In the genomic region with DNA sequence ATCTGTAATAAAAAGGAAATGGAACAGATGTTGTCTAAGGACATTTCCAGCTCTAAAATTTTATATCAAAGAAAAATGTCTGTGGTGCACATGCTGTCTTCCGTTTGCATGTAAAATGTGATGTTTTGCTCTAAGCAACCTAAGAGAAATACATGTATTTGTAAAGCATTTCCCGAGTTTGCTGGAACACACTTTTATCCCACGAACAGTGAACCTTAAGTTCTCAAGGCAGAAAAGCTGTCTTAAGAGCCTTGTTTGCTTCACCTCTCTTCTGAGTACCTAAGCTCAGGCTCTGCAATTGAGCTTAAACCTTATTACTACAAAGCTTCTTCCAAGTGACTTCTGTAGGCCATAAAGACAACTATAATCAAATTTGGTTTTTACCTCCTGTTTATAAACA, we compare ENCODE assay signal across 9 cellular contexts. TPM values are rescaled to one million over a fixed set of nuclear protein-coding genes. Genes with fewer than 3 reads are reported as not detected.
DNase-seq lines count a peak whose midpoint lies in the region; ATAC-seq and TF ChIP-seq lines count a peak whose summit lies in the region.
"Had no signal": no experiment of that assay in that cellular context is flagged by ENCODE, and none has a peak within 500 bp of the region (broad histone marks: within the 10 kb centered on the region; RNA-seq: fewer than 3 reads in every experiment).

No MANE protein-coding gene starts in this region.

- no peak overlapping the region for H3K14ac ChIP-seq in neuronal stem cell (ENCODE audit: low read length)

- H3K27me3 Mint-ChIP-seq in CD8-positive, alpha-beta T cell (ENCODE audit: low read depth), result no peaks in the 10 kb centered on the region

- H3K79me1 ChIP-seq in neuronal stem cell (ENCODE audit: low read depth, low read length), result no peaks in the 10 kb centered on the region

- H3K4me3 ChIP-seq in CD8-positive, alpha-beta T cell (ENCODE audit: low read depth, low read length), result peak overlapping the region; percentile 47
- H3K4me3 ChIP-seq in OCI-LY3 (ENCODE audit: low read length) (peak overlapping the region; percentile 94), colonic mucosa (no peak overlapping the region), neuronal stem cell (ENCODE audit: low read length in 2 of 2) (no peak overlapping the region)

- CTCF ChIA-PET in CD8-positive, alpha-beta T cell (lab: Charles Lee), result interaction anchor here (1.1 kb wide), 1 partner anchor 72 kb away, joined by 3 read pairs; no protein-coding TSS in a partner anchor

- H3K27ac Mint-ChIP-seq in CD8-positive, alpha-beta T cell, result peak overlapping the region; percentile 96

- no CpG with 5 or more reads among the region's 3 CpGs for WGBS in neuronal stem cell (ENCODE audit: extremely low coverage in 2 of 2, insufficient read length in 2 of 2, insufficient replicate concordance in 1 of 2), 2 donors

- H4K20me1 ChIP-seq in OCI-LY3 (ENCODE audit: insufficient read depth, low read length), result peaks cover 20% of the 10 kb centered on the region

- peaks cover 50% of the 10 kb centered on the region for H3K79me2 ChIP-seq in OCI-LY3 (ENCODE audit: low read length)

- no peaks in the 10 kb centered on the region for H3K9me3 Mint-ChIP-seq in CD8-positive, alpha-beta T cell

- no peak overlapping the region for H4K91ac ChIP-seq in neuronal stem cell (ENCODE audit: low read depth, low read length, poor library complexity)

- peak overlapping the region; percentile 68 for H2AFZ ChIP-seq in OCI-LY3 (ENCODE audit: low read depth, low read length)
- H2AFZ ChIP-seq in neuronal stem cell (ENCODE audit: low read length), result peak overlapping the region; percentile 46

- H2AK5ac ChIP-seq in neuronal stem cell (ENCODE audit: low read depth, low read length), result no peak overlapping the region

- H3K23ac ChIP-seq in neuronal stem cell (ENCODE audit: low read depth, low read length, poor library complexity), result no peak overlapping the region

- no peaks in the 10 kb centered on the region for H3K9me3 ChIP-seq in CD8-positive, alpha-beta T cell (ENCODE audit: low read length)
- no peaks in the 10 kb centered on the region for H3K9me3 ChIP-seq in OCI-LY3 (ENCODE audit: insufficient read depth, low read length)
- no peaks in the 10 kb centered on the region for H3K9me3 ChIP-seq in colonic mucosa
- H3K9me3 ChIP-seq in neuronal stem cell (replicated peaks in 1 of 2; ENCODE audit: control insufficient read depth in 2 of 2, insufficient read depth in 1 of 2, low read depth in 1 of 2, low read length in 2 of 2), result no peaks in the 10 kb centered on the region

- no peak overlapping the region for H3K18ac ChIP-seq in neuronal stem cell (ENCODE audit: low read length)

- intact Hi-C loops in CD8-positive, alpha-beta T cell (cut with DNase I, micrococcal nuclease), result loop anchor here in 1 of 2 experiments (1.0 kb wide), 2 partner anchors 8 to 24 kb away; partner anchors contain the start of gene TANK
- intact Hi-C loops in colonic mucosa (cut with DNase I), result no loop called here

- H3K9ac ChIP-seq in OCI-LY3 (ENCODE audit: low read length) (peak overlapping the region; percentile 90), colonic mucosa (ENCODE audit: low read depth in 2 of 2, low read length in 2 of 2) (peak overlapping the region in 1 of 2 donors; percentile 15), neuronal stem cell (ENCODE audit: low read depth, low read length, poor library complexity) (no peak overlapping the region)

- H3K36me3 ChIP-seq in CD8-positive, alpha-beta T cell (ENCODE audit: insufficient read depth, low read length), result no peaks in the 10 kb centered on the region
- peaks cover 11% of the 10 kb centered on the region for H3K36me3 ChIP-seq in OCI-LY3 (replicated peaks; ENCODE audit: low read depth, low read length)
- H3K36me3 ChIP-seq in colonic mucosa, result no peaks in the 10 kb centered on the region
- no peaks in the 10 kb centered on the region for H3K36me3 ChIP-seq in neuronal stem cell (replicated peaks in 1 of 2; ENCODE audit: control insufficient read depth in 2 of 2, insufficient read depth in 2 of 2, low read length in 2 of 2)

- no peak for DNase-seq in CD8-positive, alpha-beta T cell
- DNase-seq in colonic mucosa, result no peak
- no peak for DNase-seq in neuronal stem cell (ENCODE audit: low spot score)
- no peak for DNase-seq in DMS114 treated with DMSO at 0.1 percent for 48 hours (lab: John Stamatoyannopoulos, UW; ENCODE audit: unreplicated experiment)
- DNase-seq: posterior cingulate gyrus had no signal

- H3K36me3 Mint-ChIP-seq in CD8-positive, alpha-beta T cell, result peaks cover 4% of the 10 kb centered on the region

- peaks cover 22% of the 10 kb centered on the region for H3K4me1 ChIP-seq in CD8-positive, alpha-beta T cell (ENCODE audit: insufficient read depth, low read length)
- H3K4me1 ChIP-seq in OCI-LY3 (ENCODE audit: low read length) (peaks cover 48% of the 10 kb centered on the region), colonic mucosa (peaks cover 9% of the 10 kb centered on the region), neuronal stem cell (ENCODE audit: control insufficient read depth in 2 of 2, insufficient read depth in 1 of 2, low read depth in 1 of 2, low read length in 2 of 2) (peaks cover 1 to 6% of the 10 kb centered on the region in 2 donors)

- POLR2A ChIA-PET in CD8-positive, alpha-beta T cell (lab: Charles Lee), result interaction anchor here (1.2 to 1.5 kb wide), 2 partner anchors 24 to 172 kb away, joined by 3 to 4 read pairs; partner anchors contain the start of genes PSMD14 and TANK

- H3K27ac ChIP-seq in CD8-positive, alpha-beta T cell (ENCODE audit: low read depth, low read length), result peak overlapping the region; percentile 46
- peak overlapping the region; percentile 98 for H3K27ac ChIP-seq in OCI-LY3 (ENCODE audit: low read length)
- H3K27ac ChIP-seq in colonic mucosa, result peak overlapping the region; percentile 69
- no peak overlapping the region for H3K27ac ChIP-seq in neuronal stem cell (replicated peaks; ENCODE audit: low read length)

- no peak for ATAC-seq in CD8-positive, alpha-beta T cell
- ATAC-seq in HG03521 (IDR thresholded peaks at IDR 0.05; ENCODE audit: unreplicated experiment) (no peak), HG03469 (IDR thresholded peaks at IDR 0.05; ENCODE audit: unreplicated experiment) (no peak), HG03097 (IDR thresholded peaks at IDR 0.05; ENCODE audit: low FRiP score, unreplicated experiment) (no peak)

- H2BK5ac ChIP-seq in neuronal stem cell (ENCODE audit: low read length), result no peak overlapping the region

- peak overlapping the region; percentile 89 for H3K4me2 ChIP-seq in OCI-LY3 (ENCODE audit: low read length)
- no peak overlapping the region for H3K4me2 ChIP-seq in neuronal stem cell (ENCODE audit: insufficient read depth, low read length, poor library complexity, severe bottlenecking)

- H3K4me3 Mint-ChIP-seq in CD8-positive, alpha-beta T cell, result peak overlapping the region; percentile 87

- TF ChIP-seq CTCF in CD8-positive, alpha-beta T cell (IDR thresholded peaks at IDR 0.05), result no peak
- TF ChIP-seq CTCF in OCI-LY3 (IDR thresholded peaks at IDR 0.05; ENCODE audit: low read depth, low read length) (no peak), colonic mucosa (IDR thresholded peaks at IDR 0.05) (no peak)

- H3K4ac ChIP-seq in neuronal stem cell (ENCODE audit: low read length), result no peak overlapping the region

- no peaks in the 10 kb centered on the region for H3K27me3 ChIP-seq in CD8-positive, alpha-beta T cell (ENCODE audit: insufficient read depth, low read length)
- H3K27me3 ChIP-seq in OCI-LY3 (ENCODE audit: low read depth, low read length) (no peaks in the 10 kb centered on the region), colonic mucosa (no peaks in the 10 kb centered on the region), neuronal stem cell (ENCODE audit: control insufficient read depth in 3 of 3, insufficient read depth in 3 of 3, low read depth in 1 of 3, low read length in 3 of 3) (no peaks in the 10 kb centered on the region)

- H2BK120ac ChIP-seq in neuronal stem cell (ENCODE audit: low read depth, low read length), result no peak overlapping the region

- H2BK12ac ChIP-seq in neuronal stem cell (ENCODE audit: low read length), result no peak overlapping the region

- no peak overlapping the region for H4K8ac ChIP-seq in neuronal stem cell (ENCODE audit: low read depth, low read length)

- H2BK15ac ChIP-seq in neuronal stem cell (ENCODE audit: low read length), result no peak overlapping the region

- peaks cover 49% of the 10 kb centered on the region for H3K4me1 Mint-ChIP-seq in CD8-positive, alpha-beta T cell (ENCODE audit: low read depth)

RNA-seq across cellular contexts. Expression of gene TANK, which starts 24.0 kb away (rescaled TPM):
- 10 to 100 TPM; 63.0 to 79.1 TPM for total RNA-seq in CD8-positive, alpha-beta T cell
- 10 to 100 TPM; 47.4 to 60.7 TPM for total RNA-seq in colonic mucosa
- 19.5 TPM for polyA plus RNA-seq in neuronal stem cell (2013, experiment 1 of 2)
- polyA plus RNA-seq in neuronal stem cell (2013, experiment 2 of 2), result 21.2 TPM

Comparison
In these comparisons a context has a peak if more than half of its experiments do, and no peak if none do; other contexts are left out.
1. H3K4me3 ChIP-seq: peak in CD8-positive, alpha-beta T cell (single experiment) and OCI-LY3 (single experiment); none in colonic mucosa (single experiment) and neuronal stem cell (0 of 2).